11 cellular contexts compared by ENCODE assay signal in the genomic region with DNA sequence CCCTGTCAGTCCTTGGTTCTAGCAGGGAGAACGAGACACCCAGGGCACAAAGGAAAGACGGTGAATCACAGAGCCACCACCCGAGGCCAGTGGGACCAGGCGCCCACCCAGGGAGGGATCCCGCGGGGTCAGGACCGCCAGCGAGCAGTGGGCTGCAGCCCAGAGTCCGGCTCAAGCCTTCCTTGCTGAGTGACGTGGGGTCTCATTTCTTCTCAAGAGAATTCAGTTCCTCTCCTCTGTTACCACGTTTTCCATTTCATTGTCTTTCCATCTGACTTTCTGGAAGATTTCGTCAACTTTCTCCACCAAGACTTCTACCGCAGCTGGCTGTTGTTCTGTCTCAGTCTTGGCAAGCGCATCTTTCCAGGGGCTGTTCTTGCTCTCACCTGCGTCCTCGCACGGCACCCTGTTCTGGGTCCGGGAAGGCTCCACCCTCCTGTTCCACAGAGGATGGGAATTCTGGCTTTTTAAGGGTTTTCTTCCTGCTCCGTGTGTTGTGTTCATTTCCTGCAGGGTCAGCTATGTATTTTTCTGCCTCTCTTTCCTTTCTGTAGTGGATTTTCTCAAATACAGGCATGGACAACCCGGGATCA.
"Had no signal": no experiment of that assay in that cellular context is flagged by ENCODE, and none has a peak within 500 bp of the region (broad histone marks: within the 10 kb centered on the region; RNA-seq: fewer than 3 reads in every experiment).

No MANE protein-coding gene starts in this region.

- H3K4me1 ChIP-seq: thyroid gland had no signal

- H3K9ac ChIP-seq: SK-N-SH had no signal

- H3K36me3 ChIP-seq: ovary, thyroid gland, vagina had no signal

- H3K4me3 ChIP-seq: ovary, thyroid gland, vagina had no signal

- H3K27me3 ChIP-seq: ovary, thyroid gland, vagina had no signal

- DNase-seq: activated CD4-positive, alpha-beta T cell treated with anti-CD3 and anti-CD28 coated beads, Interleukin-2, amount 50 U/mL, for 4 hours; activated CD4-positive, CD25-positive, alpha-beta regulatory T cell treated with anti-CD3 and anti-CD28 coated beads, Interleukin-2, amount 50 U/mL, for 72 hours; activated naive CD4-positive, alpha-beta T cell treated with anti-CD3 and anti-CD28 coated beads, Interleukin-2, amount 50 U/mL, for 16 hours; foreskin fibroblast; glutamatergic neuron; SK-N-SH; stimulated activated CD4-positive, alpha-beta T cell treated with anti-CD3 and anti-CD28 coated beads, Interleukin-12 subunit alpha, Interleukin-12 subunit beta, amount 100 ng/mL, for 4 hours; T-helper 9 cell; thyroid gland had no signal

- H3K4me2 ChIP-seq: SK-N-SH had no signal

- H3K27ac ChIP-seq: ovary, thyroid gland, vagina had no signal

- H3K9me3 ChIP-seq: SK-N-SH, thyroid gland, vagina had no signal
